In genomic region chr19:57319869-57320179, GRCh38 we compare ENCODE assay signal across 8 cellular contexts. TPM values are rescaled to one million over a fixed set of nuclear protein-coding genes. Genes with fewer than 3 reads are reported as not detected.
DNase-seq lines count a peak whose midpoint lies in the region; ATAC-seq and TF ChIP-seq lines count a peak whose summit lies in the region.

No MANE protein-coding gene starts in this region.

- no peak for ATAC-seq in stimulated activated naive CD8-positive, alpha-beta T cell treated with anti-CD3 and anti-CD28 coated beads, Interleukin-15, Interleukin-2, amounts not matched to agents 100 U/mL and 50 U/mL, for 24 hours
- ATAC-seq in lung (ENCODE audit: insufficient read depth, low FRiP score) (no peak), aorta (ENCODE audit: low FRiP score) (no peak), HG03045 (IDR thresholded peaks at IDR 0.05; ENCODE audit: unreplicated experiment) (no peak)

- H3K9me3 ChIP-seq in lung (ENCODE audit: control insufficient read depth in 2 of 2, insufficient read depth in 1 of 2, low read length in 1 of 2) (peaks cover 0 to 21% of the 10 kb centered on the region in 2 donors), aorta (ENCODE audit: control insufficient read depth, low read length) (peaks cover 6% of the 10 kb centered on the region)

- H3K27me3 ChIP-seq in lung (ENCODE audit: control insufficient read depth, insufficient read depth), result no peaks in the 10 kb centered on the region
- H3K27me3 ChIP-seq in aorta (ENCODE audit: control insufficient read depth in 1 of 2, insufficient read depth in 2 of 2, low read length in 1 of 2), result no peaks in the 10 kb centered on the region

- DNase-seq in stimulated activated naive CD8-positive, alpha-beta T cell treated with anti-CD3 and anti-CD28 coated beads, Interleukin-15, Interleukin-2, amounts not matched to agents 100 U/mL and 50 U/mL, for 24 hours, result no peak
- DNase-seq in lung (ENCODE audit: low spot score) (no peak), aorta (no peak), GDM1 (lab: John Stamatoyannopoulos, UW) (no peak), GM19240 (ENCODE audit: insufficient read length, low spot score) (no peak)

- TF ChIP-seq CTCF in brain (conservative IDR thresholded peaks at IDR 0.05) (no peak), lung (IDR thresholded peaks at IDR 0.05; ENCODE audit: control extremely low read depth, extremely low read depth) (no peak)

- 0% methylated on average over 1 of the region's 1 CpG for WGBS in lung, 2 donors
- 0 to 2% methylated on average over 1 of the region's 1 CpG for WGBS in aorta, 2 donors

- peaks cover 28% of the 10 kb centered on the region for H3K9me3 Mint-ChIP-seq in stimulated activated naive CD8-positive, alpha-beta T cell treated with anti-CD3 and anti-CD28 coated beads, Interleukin-15, Interleukin-2, amounts not matched to agents 100 ng/mL and 50 ng/mL, for 24 hours
- H3K9me3 Mint-ChIP-seq in brain, result peaks cover 0 to 5% (median 0%) of the 10 kb centered on the region in 5 experiments

- peaks cover 7 to 10% of the 10 kb centered on the region in 2 donors for H3K36me3 ChIP-seq in lung (ENCODE audit: control insufficient read depth in 2 of 2, insufficient read depth in 2 of 2, low read length in 2 of 2)
- peaks cover under 1 to 7% of the 10 kb centered on the region in 2 donors for H3K36me3 ChIP-seq in aorta (ENCODE audit: control insufficient read depth in 1 of 2, insufficient read depth in 2 of 2, low read length in 1 of 2)

- peaks cover 4 to 13% of the 10 kb centered on the region in 2 donors for H3K4me1 ChIP-seq in lung (ENCODE audit: control insufficient read depth in 2 of 2, insufficient read depth in 2 of 2, low read length in 2 of 2)
- H3K4me1 ChIP-seq in aorta (ENCODE audit: control insufficient read depth in 1 of 2, insufficient read depth in 2 of 2, low read length in 2 of 2), result no peaks in the 10 kb centered on the region

- H3K27ac Mint-ChIP-seq in stimulated activated naive CD8-positive, alpha-beta T cell treated with anti-CD3 and anti-CD28 coated beads, Interleukin-15, Interleukin-2, amounts not matched to agents 100 ng/mL and 50 ng/mL, for 24 hours, result peak overlapping the region; percentile 83
- H3K27ac Mint-ChIP-seq in brain, result peak overlapping the region; percentile 93 to 99 (median 98)

- H3K27me3 Mint-ChIP-seq in stimulated activated naive CD8-positive, alpha-beta T cell treated with anti-CD3 and anti-CD28 coated beads, Interleukin-15, Interleukin-2, amounts not matched to agents 100 ng/mL and 50 ng/mL, for 24 hours, result peaks cover 34% of the 10 kb centered on the region
- peaks cover 39% of the 10 kb centered on the region for H3K27me3 Mint-ChIP-seq in brain

- intact Hi-C loops in aorta (cut with DNase I), result loop anchor here in 1 of 2 donors (5.0 kb wide), 1 partner anchor 38 kb away; the partner anchor contains the start of gene ZNF460

- H3K36me3 Mint-ChIP-seq in stimulated activated naive CD8-positive, alpha-beta T cell treated with anti-CD3 and anti-CD28 coated beads, Interleukin-15, Interleukin-2, amounts not matched to agents 100 ng/mL and 50 ng/mL, for 24 hours (ENCODE audit: low read depth), result peaks cover 37% of the 10 kb centered on the region
- H3K36me3 Mint-ChIP-seq in brain, result peaks cover 23% of the 10 kb centered on the region

- H3K4me1 Mint-ChIP-seq in stimulated activated naive CD8-positive, alpha-beta T cell treated with anti-CD3 and anti-CD28 coated beads, Interleukin-15, Interleukin-2, amounts not matched to agents 100 ng/mL and 50 ng/mL, for 24 hours (ENCODE audit: low read depth), result peaks cover 25% of the 10 kb centered on the region
- peaks cover 38% of the 10 kb centered on the region for H3K4me1 Mint-ChIP-seq in brain

- H3K4me3 Mint-ChIP-seq in stimulated activated naive CD8-positive, alpha-beta T cell treated with anti-CD3 and anti-CD28 coated beads, Interleukin-15, Interleukin-2, amounts not matched to agents 100 ng/mL and 50 ng/mL, for 24 hours, result peak overlapping the region; percentile 90
- peak overlapping the region; percentile 89 to 97 (median 96) for H3K4me3 Mint-ChIP-seq in brain

- H3K27ac ChIP-seq in lung (ENCODE audit: low read depth in 1 of 2, low read length in 1 of 2), result peak overlapping the region; percentile 74 to 92
- H3K27ac ChIP-seq in aorta (ENCODE audit: low read depth in 1 of 2, low read length in 2 of 2), result peak overlapping the region in 1 of 2 donors; percentile 66

- H3K4me3 ChIP-seq in lung (peak overlapping the region; percentile 93), aorta (ENCODE audit: low read length in 2 of 2) (peak overlapping the region; percentile 49 to 69)

RNA-seq across cellular contexts. Expression of gene ZNF543, which starts 0.4 kb away (rescaled TPM):
- 2.0 TPM for polyA plus RNA-seq in brain (ENCODE audit: insufficient read depth, low read depth, low replicate concordance)
- 10 to 100 TPM in 1 of 2 donors, 1 to 10 TPM in 1; 5.2 to 15.4 TPM for total RNA-seq in lung
- polyA plus RNA-seq in lung, result 1 to 10 TPM; 1.3 to 1.4 TPM
- 1 to 10 TPM; 8.2 to 8.9 TPM for total RNA-seq in aorta
- 1 to 10 TPM in 1 of 2 donors, under 1 TPM in 1; 0.38 to 1.7 TPM for polyA plus RNA-seq in aorta

RNA-seq across cellular contexts. Expression of gene ZNF304, which starts 31.2 kb away (rescaled TPM):
- polyA plus RNA-seq in brain (ENCODE audit: insufficient read depth, low read depth, low replicate concordance) (5.5 TPM), lung (1 to 10 TPM; 2.6 to 3.8 TPM), aorta (1 to 10 TPM; 1.8 to 4.5 TPM)
- total RNA-seq in lung (10 to 100 TPM in 1 of 2 donors, 1 to 10 TPM in 1; 7.9 to 13.5 TPM), aorta (10 to 100 TPM in 1 of 2 donors, 1 to 10 TPM in 1; 9.7 to 11.0 TPM)

RNA-seq across cellular contexts. Expression of gene ZNF460, which starts 39.5 kb away (rescaled TPM):
- polyA plus RNA-seq in brain (ENCODE audit: insufficient read depth, low read depth, low replicate concordance), result 1.1 TPM
- 100 to 1,000 TPM in 1 of 2 donors, 10 to 100 TPM in 1; 54.1 to 113 TPM for total RNA-seq in lung
- polyA plus RNA-seq in lung, result 1 to 10 TPM; 1.2 to 4.0 TPM
- 10 to 100 TPM; 65.8 to 75.3 TPM for total RNA-seq in aorta
- polyA plus RNA-seq in aorta, result 1 to 10 TPM; 1.4 to 3.9 TPM

RNA-seq across cellular contexts. Expression of gene TRAPPC2B, which starts 43.5 kb away (rescaled TPM):
- 17.0 TPM for polyA plus RNA-seq in brain (ENCODE audit: insufficient read depth, low read depth, low replicate concordance)
- 10 to 100 TPM in 1 of 2 donors, 1 to 10 TPM in 1; 6.2 to 15.1 TPM for total RNA-seq in lung
- polyA plus RNA-seq in lung, result 10 to 100 TPM; 15.3 to 25.4 TPM
- total RNA-seq in aorta, result 10 to 100 TPM in 1 of 2 donors, 1 to 10 TPM in 1; 8.3 to 13.4 TPM
- polyA plus RNA-seq in aorta, result 10 to 100 TPM; 17.9 to 28.2 TPM

RNA-seq across cellular contexts. Expression of gene ZNF547, which starts 43.5 kb away (rescaled TPM):
- 1.2 TPM for polyA plus RNA-seq in brain (ENCODE audit: insufficient read depth, low read depth, low replicate concordance)
- total RNA-seq in lung, result 1 to 10 TPM; 2.8 to 4.2 TPM
- polyA plus RNA-seq in lung, result 1 to 10 TPM; 1.4 to 1.6 TPM
- 1 to 10 TPM; 2.6 to 2.7 TPM for total RNA-seq in aorta
- polyA plus RNA-seq in aorta, result 1 to 10 TPM; 1.8 to 2.6 TPM
